Comparison of ENCODE assay signal across 11 cellular contexts in genomic region chr6:1482381-1483166, GRCh38.
DNase-seq lines count a peak whose midpoint lies in the region; ATAC-seq and TF ChIP-seq lines count a peak whose summit lies in the region.
"Had no signal": no experiment of that assay in that cellular context is flagged by ENCODE, and none has a peak within 500 bp of the region (broad histone marks: within the 10 kb centered on the region; RNA-seq: fewer than 3 reads in every experiment).

No MANE protein-coding gene starts in this region.

- TF ChIP-seq CTCF in testis (IDR thresholded peaks at IDR 0.05) (no peak), GM23338 (conservative IDR thresholded peaks at IDR 0.05; ENCODE audit: low read depth in 2 of 2) (no peak)

- H3F3A ChIP-seq in GM23338 (replicated peaks; ENCODE audit: low read depth), result no peaks in the 10 kb centered on the region

- no peaks in the 10 kb centered on the region; the same call in 2 of the 3 replicates for H3K9me3 Mint-ChIP-seq in GM23338

- H3K9me2 ChIP-seq in GM23338 (ENCODE audit: insufficient read depth), result peaks cover 5% of the 10 kb centered on the region; the same call in 1 of the 2 replicates

- DNase-seq in M059J (ENCODE audit: low read depth) (peak; percentile 79), posterior vena cava (ENCODE audit: low spot score) (peak; percentile 34), NCI-H146 treated with DMSO at 0.1 percent for 48 hours (lab: John Stamatoyannopoulos, UW; ENCODE audit: unreplicated experiment) (no peak), testis (no peak), GM23338 (ENCODE audit: low spot score) (no peak)
- DNase-seq: dorsolateral prefrontal cortex, NCI-H2081 treated with DMSO at 0.1 percent for 48 hours had no signal

- H2AFZ ChIP-seq in GM23338, result no peak overlapping the region

- H3K27me3 ChIP-seq in testis (no peaks in the 10 kb centered on the region), GM23338 (ENCODE audit: insufficient read depth) (no peaks in the 10 kb centered on the region)
- H3K27me3 ChIP-seq: dorsolateral prefrontal cortex had no signal

- H3K36me3 Mint-ChIP-seq in GM23338 (ENCODE audit: low read depth), result no peaks in the 10 kb centered on the region

- H3K4me2 ChIP-seq in GM23338, result no peak overlapping the region

- no peaks in the 10 kb centered on the region for H3K36me3 ChIP-seq in testis (ENCODE audit: low read depth, missing control alignments)
- H3K36me3 ChIP-seq in GM23338 (ENCODE audit: insufficient read depth), result no peaks in the 10 kb centered on the region
- H3K36me3 ChIP-seq: neutrophil had no signal

- H3K4me3 Mint-ChIP-seq in GM23338, result no peak overlapping the region

- no peaks in the 10 kb centered on the region; the same call in 2 of the 3 replicates for H3K4me1 Mint-ChIP-seq in GM23338

- H3K27ac ChIP-seq in testis (no peak overlapping the region), GM23338 (ENCODE audit: low read depth) (no peak overlapping the region)
- H3K27ac ChIP-seq: dorsolateral prefrontal cortex, neutrophil had no signal

- ATAC-seq in GM18870 (IDR thresholded peaks at IDR 0.05; ENCODE audit: unreplicated experiment) (peak; percentile 56), HG02610 (IDR thresholded peaks at IDR 0.05; ENCODE audit: unreplicated experiment) (peak; percentile 38), GM19324 (IDR thresholded peaks at IDR 0.05; ENCODE audit: low FRiP score, unreplicated experiment) (no peak), GM23338 (no peak)

- no peak for TF ChIP-seq POLR2A in testis (IDR thresholded peaks at IDR 0.05)

- H3K4me1 ChIP-seq in testis (peaks cover 11% of the 10 kb centered on the region), GM23338 (ENCODE audit: insufficient read depth) (no peaks in the 10 kb centered on the region)

- H3K4me3 ChIP-seq in testis (no peak overlapping the region), GM23338 (no peak overlapping the region)
- H3K4me3 ChIP-seq: dorsolateral prefrontal cortex had no signal

- no peaks in the 10 kb centered on the region for H4K20me1 ChIP-seq in GM23338 (replicated peaks; ENCODE audit: insufficient read depth)

- H3K27me3 Mint-ChIP-seq in GM23338 (ENCODE audit: insufficient read depth, low read depth, poor library complexity), result peaks cover 3% of the 10 kb centered on the region

- WGBS in testis, 2 donors, result 84 to 97% methylated on average over 9 of the region's 9 CpGs

- no peak overlapping the region for H3K27ac Mint-ChIP-seq in GM23338

- no peaks in the 10 kb centered on the region for H3K9me3 ChIP-seq in testis
- H3K9me3 ChIP-seq: neutrophil had no signal

- intact Hi-C loops in posterior vena cava (cut with DNase I), result no loop called here
- intact Hi-C loops in testis (cut with DNase I; ENCODE audit: low total_unique reads), result no loop called here

- H3K79me2 ChIP-seq in GM23338 (replicated peaks; ENCODE audit: insufficient read depth), result no peaks in the 10 kb centered on the region

TF ChIP-seq in GM23338, 12 proteins besides CTCF, POLR2A, EP300 and RAD21 (continues in another document):
- TF ChIP-seq ZNF114 (CRISPR knock-in tag; IDR thresholded peaks at IDR 0.05) (no peak), NANOG (IDR thresholded peaks at IDR 0.05; ENCODE audit: borderline replicate concordance) (no peak), REST (IDR thresholded peaks at IDR 0.05; ENCODE audit: unreplicated experiment) (no peak), CREB1 (CRISPR knock-in tag; IDR thresholded peaks at IDR 0.05; ENCODE audit: low read depth) (no peak), STAT1 (IDR thresholded peaks at IDR 0.05; ENCODE audit: unreplicated experiment) (no peak), EZH2 (IDR thresholded peaks at IDR 0.05; ENCODE audit: low read depth, unreplicated experiment) (no peak), POLR2AphosphoS5 (IDR thresholded peaks at IDR 0.05; ENCODE audit: low read depth) (no peak), EZH2phosphoT487 (IDR thresholded peaks at IDR 0.05; ENCODE audit: unreplicated experiment) (no peak), ZNF462 (CRISPR knock-in tag; IDR thresholded peaks at IDR 0.05) (no peak), JUNB (IDR thresholded peaks at IDR 0.05; ENCODE audit: unreplicated experiment) (no peak)

Comparison
In these comparisons a context has a peak if more than half of its experiments do, and no peak if none do; other contexts are left out.
1. ATAC-seq: peak in GM18870 (single experiment) and HG02610 (single experiment); none in GM19324 (single experiment) and GM23338 (single experiment).
2. DNase-seq: peak in M059J (single experiment) and posterior vena cava (single experiment); none in NCI-H146 treated with DMSO at 0.1 percent for 48 hours (single experiment), testis (single experiment) and GM23338 (single experiment).